ENCODE assay signal across 17 cellular contexts in the genomic region with DNA sequence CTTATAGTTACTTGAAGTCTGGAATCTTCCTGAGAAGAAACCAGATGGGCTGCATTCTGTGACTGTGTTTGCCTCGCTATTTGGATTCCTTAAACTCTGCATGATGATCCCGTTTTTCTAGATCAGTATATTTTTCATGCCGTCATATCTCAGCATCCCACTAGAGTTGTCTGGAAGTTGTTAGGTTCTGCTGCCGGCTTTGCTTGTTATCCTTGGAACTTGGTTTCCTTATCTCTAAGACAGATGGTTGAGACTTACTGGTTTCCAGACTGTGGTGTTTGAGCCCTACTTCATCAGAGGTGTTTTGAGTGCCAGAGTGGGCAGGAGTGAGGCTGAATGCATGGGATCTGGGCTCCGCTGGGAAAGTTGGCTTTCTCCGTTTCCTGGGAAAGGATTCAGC. TPM values are rescaled to one million over a fixed set of nuclear protein-coding genes. Genes with fewer than 3 reads are reported as not detected.
A peak's percentile ranks its signal among the peaks of the same experiment; 100 is the strongest.
DNase-seq lines count a peak whose midpoint lies in the region; ATAC-seq, FAIRE-seq and TF ChIP-seq lines count a peak whose summit lies in the region.
"Had no signal": no experiment of that assay in that cellular context is flagged by ENCODE, and none has a peak within 500 bp of the region (broad histone marks: within the 10 kb centered on the region; RNA-seq: fewer than 3 reads in every experiment).

No MANE protein-coding gene starts in this region.

- no peak overlapping the region for H3K18ac ChIP-seq in mesendoderm (ENCODE audit: low read length)

- TF ChIP-seq RAD21 in K562 (CRISPR knock-in tag; conservative IDR thresholded peaks at IDR 0.05 in 1 of 2, IDR thresholded peaks at IDR 0.05 in 1 of 2), result no peak

- H3K9ac ChIP-seq in K562 (ENCODE audit: insufficient read depth in 1 of 2, low read depth in 2 of 2, low read length in 2 of 2) (no peak overlapping the region), mesendoderm (ENCODE audit: low read length) (no peak overlapping the region)

- H3K4ac ChIP-seq in mesendoderm (ENCODE audit: low read depth, low read length), result no peak overlapping the region

- H3K23ac ChIP-seq in mesendoderm (ENCODE audit: low read length), result no peak overlapping the region

- H3K27ac ChIP-seq in left ventricle myocardium inferior (replicated peaks) (peak overlapping the region; percentile 88), heart right ventricle (peak overlapping the region in 4 of 10 donors; percentile 26 to 87 (median 50)), K562 (ENCODE audit: extremely low read depth, low read depth, low read length) (no peak overlapping the region), mesendoderm (ENCODE audit: low read depth, low read length) (no peak overlapping the region)
- H3K27ac ChIP-seq: A549 had no signal

- POLR2A ChIA-PET in K562 (lab: Yijun Ruan, JAX), result no interaction called here

- BruUV-seq in K562 (replicated peaks; lab: Mats Ljungman, UMichigan), result no TSS peak

- DNase-seq in left ventricle myocardium inferior, result no peak
- DNase-seq in heart right ventricle, result no peak
- DNase-seq in K562 (ENCODE audit: extremely low read depth in 1 of 4, low spot score in 3 of 4), result no peak
- DNase-seq in mesendoderm, result peak; percentile 50
- no peak for DNase-seq in T-helper 2 cell
- no peak for DNase-seq in GM10266 (ENCODE audit: extremely low spot score)
- DNase-seq in LoVo (ENCODE audit: low spot score), result no peak
- DNase-seq: EL, H7, IMR-90, Kasumi-1, NCI-H1105 treated with DMSO at 0.1 percent for 48 hours, NCI-H1694 treated with DMSO at 0.1 percent for 48 hours, NCI-H2107, NCI-H226, NCI-H524 treated with DMSO at 0.1 percent for 48 hours had no signal

- no peak for TF ChIP-seq POLR2A in K562 (conservative IDR thresholded peaks at IDR 0.05)

- H3K36me3 ChIP-seq in left ventricle myocardium inferior (peaks cover 59% of the 10 kb centered on the region), heart right ventricle (peaks cover 0 to 85% (median 13%) of the 10 kb centered on the region in 9 donors), K562 (ENCODE audit: control insufficient read depth, insufficient read depth, low read length) (peaks cover 9% of the 10 kb centered on the region; the same call in 2 of the 3 replicates), mesendoderm (ENCODE audit: control insufficient read depth, insufficient read depth, low read length) (no peaks in the 10 kb centered on the region)

- 71 to 78% methylated on average over 6 of the region's 6 CpGs for WGBS in heart right ventricle, 2 donors
- 42% methylated on average over 5 of the region's 6 CpGs for WGBS in K562 (ENCODE audit: insufficient coverage, low coverage, missing lambda C conversion rate)
- WGBS in mesendoderm (ENCODE audit: extremely low coverage, insufficient coverage, low lambda C conversion rate), result no CpG with 5 or more reads among the region's 6 CpGs

- no peaks in the 10 kb centered on the region for H3K9me1 ChIP-seq in K562 (ENCODE audit: control insufficient read depth, insufficient read depth, low read length)

- H4K8ac ChIP-seq in mesendoderm (ENCODE audit: low read depth, low read length), result no peak overlapping the region

- H3K56ac ChIP-seq in mesendoderm (ENCODE audit: low read length), result no peak overlapping the region

- H3K4me2 ChIP-seq in K562 (ENCODE audit: insufficient read depth, low read length) (no peak overlapping the region), mesendoderm (ENCODE audit: low read length) (no peak overlapping the region)
- H3K4me2 ChIP-seq: A549 had no signal

- no peak for TF ChIP-seq EP300 in K562 (IDR thresholded peaks at IDR 0.05; ENCODE audit: low read length)

- no peak overlapping the region for H3K4me3 ChIP-seq in left ventricle myocardium inferior
- no peak overlapping the region for H3K4me3 ChIP-seq in heart right ventricle
- H3K4me3 ChIP-seq in K562, result no peak overlapping the region
- H3K4me3 ChIP-seq in mesendoderm (ENCODE audit: low read length), result no peak overlapping the region
- H3K4me3 ChIP-seq: A549 had no signal

- TF ChIP-seq CTCF in left ventricle myocardium inferior (IDR thresholded peaks at IDR 0.05; ENCODE audit: borderline replicate concordance) (no peak), heart right ventricle (IDR thresholded peaks at IDR 0.05) (no peak), K562 (IDR thresholded peaks at IDR 0.05 in 2 of 3, conservative IDR thresholded peaks at IDR 0.05 in 1 of 3; ENCODE audit: insufficient read depth in 2 of 3, low read depth in 1 of 3, low read length in 3 of 3) (no peak), GM10266 (IDR thresholded peaks at IDR 0.05; ENCODE audit: control insufficient read depth, insufficient read depth, low read depth, missing control alignments) (no peak)

- no peak overlapping the region for H2BK5ac ChIP-seq in mesendoderm (ENCODE audit: low read length)

- H3K27me3 ChIP-seq in left ventricle myocardium inferior (ENCODE audit: low read depth) (no peaks in the 10 kb centered on the region), heart right ventricle (no peaks in the 10 kb centered on the region), K562 (ENCODE audit: control insufficient read depth in 2 of 2, insufficient read depth in 2 of 2, low read length in 2 of 2) (no peaks in the 10 kb centered on the region), mesendoderm (ENCODE audit: insufficient read depth, low read length, poor library complexity) (no peaks in the 10 kb centered on the region)

- no peak overlapping the region for H2AFZ ChIP-seq in K562 (ENCODE audit: low read depth, low read length)

- peaks cover 7% of the 10 kb centered on the region for H3K79me1 ChIP-seq in mesendoderm (ENCODE audit: low read length)

- no peak for ATAC-seq in heart right ventricle
- ATAC-seq in K562, result no peak
- ATAC-seq: A549 had no signal

- intact Hi-C loops in left ventricle myocardium inferior (cut with micrococcal nuclease), result no loop called here
- intact Hi-C loops in heart right ventricle (cut with DNase I), result loop anchor here in 1 of 10 donors (5.0 kb wide), 1 partner anchor 40 kb away; no protein-coding TSS in a partner anchor
- intact Hi-C loops in K562 (cut with micrococcal nuclease), result no loop called here

- H2BK15ac ChIP-seq in mesendoderm (replicated peaks; ENCODE audit: low read depth), result no peak overlapping the region

- H2BK120ac ChIP-seq in mesendoderm (ENCODE audit: low read depth, low read length), result no peak overlapping the region

- 0 out of 2 replicates have a peak, but pooled peaks cover under 1% of the 10 kb centered on the region for H4K20me1 ChIP-seq in K562 (replicated peaks; ENCODE audit: control insufficient read depth, insufficient read depth, low read length)

- no peaks in the 10 kb centered on the region; the same call in 1 of the 3 replicates for H3K79me2 ChIP-seq in K562 (ENCODE audit: control insufficient read depth, insufficient read depth, low read length)
- no peaks in the 10 kb centered on the region for H3K79me2 ChIP-seq in mesendoderm (ENCODE audit: control insufficient read depth, insufficient read depth, low read length)

- H3K4me1 ChIP-seq in left ventricle myocardium inferior (peaks cover 95% of the 10 kb centered on the region), heart right ventricle (peaks cover 35 to 93% (median 71%) of the 10 kb centered on the region in 9 donors), K562 (replicated peaks in 1 of 2; ENCODE audit: control insufficient read depth in 2 of 2, insufficient read depth in 2 of 2, low read length in 2 of 2) (peaks cover 0 to 1% of the 10 kb centered on the region in 2 experiments; a peak in 2 of 5 replicates), mesendoderm (ENCODE audit: control insufficient read depth, low read depth, low read length) (no peaks in the 10 kb centered on the region)

- FAIRE-seq in K562 (lab: Jason Lieb, UNC), result no peak
- FAIRE-seq: A549 had no signal

- H4K5ac ChIP-seq in mesendoderm (ENCODE audit: low read length), result no peak overlapping the region

- CTCF ChIA-PET in K562 (lab: Yijun Ruan, JAX; ENCODE audit: low intra/inter-chr PET ratio), result no interaction called here

- H2AK5ac ChIP-seq in mesendoderm (ENCODE audit: low read length), result no peak overlapping the region

- H3K9me3 ChIP-seq in left ventricle myocardium inferior (replicated peaks) (no peaks in the 10 kb centered on the region), heart right ventricle (no peaks in the 10 kb centered on the region), K562 (replicated peaks; ENCODE audit: control insufficient read depth, insufficient read depth, low read depth, low read length) (no peaks in the 10 kb centered on the region)
- H3K9me3 ChIP-seq: A549 had no signal

- in situ Hi-C loops in K562 (cut with MboI), result no loop called here

RNA-seq across cellular contexts. Expression of a gene that starts 50.3 kb away (rescaled TPM):
- total RNA-seq in left ventricle myocardium inferior (79.0 TPM), heart right ventricle (100 to 1,000 TPM in 1 of 10 donors, 10 to 100 TPM in 9; 67.5 to 100 (median 85.7) TPM), K562 (2014; rRNA removed) (6.2 and 6.4 TPM in 2 replicates), K562 (2014; rRNA removed; fragmentation: Illumina TruSeq; extraction: Trizol) (13.6 and 15.5 TPM in 2 replicates), K562 (2015; rRNA removed; fragmentation: Illumina TruSeq; extraction: Trizol) (10.5 TPM in 2 replicates), K562 (2021) (20.3 and 21.8 TPM in 2 replicates)
- polyA plus RNA-seq in heart right ventricle (10 to 100 TPM; 16.7 to 23.1 TPM), K562 (2011; rRNA removed) (46.4 and 57.7 TPM in 2 replicates), K562 (2014; fragmentation: Illumina TruSeq; extraction: Trizol) (15.5 and 19.0 TPM in 2 replicates), K562 (2014; fragmentation: Nextera tagmentation; extraction: Ambion mirVana) (10 to 100 TPM in 1 of 2 experiments, 1 to 10 TPM in 1; 8.7 to 12.2 TPM), K562 (2014; rRNA removed) (8.2 and 11.7 TPM in 2 replicates)
- total RNA-seq in K562 (2011; cell fraction: chromatin; rRNA removed; ENCODE audit: low replicate concordance), result 41.3 and 44.5 TPM in 2 replicates
- total RNA-seq in K562 (2011; cell fraction: nucleolus; rRNA removed), result 19.3 and 21.8 TPM in 2 replicates
- total RNA-seq in K562 (2011; cell fraction: nucleoplasm; rRNA removed), result 30.9 and 45.0 TPM in 2 replicates
- 16.8 and 46.9 TPM in 2 replicates for polyA plus RNA-seq in K562 (2011; cell fraction: cytosol; rRNA removed)
- polyA plus RNA-seq in K562 (2011; cell fraction: nucleus; rRNA removed), result 36.9 and 101 TPM in 2 replicates
- polyA plus RNA-seq in K562 (2012), result 7.8 and 9.2 TPM in 2 replicates
- 36.8 and 50.8 TPM in 2 replicates for polyA minus RNA-seq in K562 (2011; rRNA and poly(A)+ RNA removed)
- 8.2 and 9.3 TPM in 2 replicates for polyA minus RNA-seq in K562 (2011; cell fraction: cytosol; rRNA and poly(A)+ RNA removed)
- polyA minus RNA-seq in K562 (2011; cell fraction: nucleus; rRNA and poly(A)+ RNA removed), result 7.0 and 17.4 TPM in 2 replicates
- polyA plus RNA-seq in mesendoderm (2013, experiment 1 of 2), result 26.4 TPM
- 25.4 TPM for polyA plus RNA-seq in mesendoderm (2013, experiment 2 of 2)

RNA-seq across cellular contexts. Expression of a gene that starts 57.3 kb away (rescaled TPM):
- total RNA-seq in left ventricle myocardium inferior (28.0 TPM), heart right ventricle (10 to 100 TPM; 17.9 to 37.3 (median 21.4) TPM), K562 (2014; rRNA removed) (213 and 229 TPM in 2 replicates), K562 (2014; rRNA removed; fragmentation: Illumina TruSeq; extraction: Trizol) (291 and 319 TPM in 2 replicates), K562 (2015; rRNA removed; fragmentation: Illumina TruSeq; extraction: Trizol) (283 and 298 TPM in 2 replicates), K562 (2021) (227 and 251 TPM in 2 replicates)
- polyA plus RNA-seq in heart right ventricle (10 to 100 TPM; 11.6 to 39.1 TPM), K562 (2011; rRNA removed) (298 and 318 TPM in 2 replicates), K562 (2014; fragmentation: Illumina TruSeq; extraction: Trizol) (254 and 287 TPM in 2 replicates), K562 (2014; fragmentation: Nextera tagmentation; extraction: Ambion mirVana) (100 to 1,000 TPM; 352 to 390 TPM), K562 (2014; rRNA removed) (286 and 294 TPM in 2 replicates)
- 32.9 and 36.9 TPM in 2 replicates for total RNA-seq in K562 (2011; cell fraction: chromatin; rRNA removed; ENCODE audit: low replicate concordance)
- total RNA-seq in K562 (2011; cell fraction: nucleolus; rRNA removed), result 46.0 and 52.1 TPM in 2 replicates
- 33.4 and 36.0 TPM in 2 replicates for total RNA-seq in K562 (2011; cell fraction: nucleoplasm; rRNA removed)
- 450 and 565 TPM in 2 replicates for polyA plus RNA-seq in K562 (2011; cell fraction: cytosol; rRNA removed)
- polyA plus RNA-seq in K562 (2011; cell fraction: nucleus; rRNA removed), result 86.9 and 141 TPM in 2 replicates
- 224 and 242 TPM in 2 replicates for polyA plus RNA-seq in K562 (2012)
- 272 and 279 TPM in 2 replicates for polyA minus RNA-seq in K562 (2011; rRNA and poly(A)+ RNA removed)
- polyA minus RNA-seq in K562 (2011; cell fraction: cytosol; rRNA and poly(A)+ RNA removed), result 236 and 281 TPM in 2 replicates
- 36.2 and 75.8 TPM in 2 replicates for polyA minus RNA-seq in K562 (2011; cell fraction: nucleus; rRNA and poly(A)+ RNA removed)
- polyA plus RNA-seq in mesendoderm (2013, experiment 1 of 2), result 273 TPM
- polyA plus RNA-seq in mesendoderm (2013, experiment 2 of 2), result 276 TPM
